In the genomic region with DNA sequence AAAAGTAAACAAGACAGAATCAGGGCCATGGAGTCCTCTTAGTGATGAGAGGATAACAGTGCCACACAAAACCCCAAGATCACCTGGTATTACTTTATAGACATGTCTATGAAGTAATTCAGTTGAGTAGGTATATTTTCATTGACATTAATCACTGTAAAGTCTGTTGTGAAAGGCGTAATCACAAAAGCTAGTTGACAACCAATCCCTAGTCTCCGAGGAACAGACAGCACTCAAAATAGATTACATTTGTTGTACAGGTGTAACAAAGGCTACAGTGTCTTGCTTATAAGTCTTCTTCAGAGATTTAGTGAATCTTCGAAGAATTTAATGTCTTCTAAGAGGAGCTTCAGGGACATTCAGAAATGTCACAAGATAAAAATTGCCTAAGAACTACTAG, we compare ENCODE assay signal across 24 cellular contexts.
"Had no signal": no experiment of that assay in that cellular context is flagged by ENCODE, and none has a peak within 500 bp of the region (broad histone marks: within the 10 kb centered on the region; RNA-seq: fewer than 3 reads in every experiment).

No MANE protein-coding gene starts in this region.

- H3K4me3 ChIP-seq: colonic mucosa, coronary artery, dorsolateral prefrontal cortex, esophagus muscularis mucosa, esophagus squamous epithelium, gastrocnemius medialis, gastroesophageal sphincter, heart left ventricle, heart right ventricle had no signal

- H3K36me3 ChIP-seq: colonic mucosa, esophagus muscularis mucosa, esophagus squamous epithelium, gastrocnemius medialis, gastroesophageal sphincter, heart left ventricle, heart right ventricle had no signal

- H3K27me3 ChIP-seq: colonic mucosa, dorsolateral prefrontal cortex, esophagus muscularis mucosa, esophagus squamous epithelium, foreskin keratinocyte, gastrocnemius medialis, gastroesophageal sphincter, heart left ventricle, heart right ventricle had no signal

- H3K9me3 ChIP-seq: colonic mucosa, esophagus muscularis mucosa, esophagus squamous epithelium, gastrocnemius medialis, gastroesophageal sphincter, heart left ventricle had no signal

- H3K4me3 Mint-ChIP-seq: dendritic cell treated with granulocyte-macrophage colony-stimulating factor and Interleukin-4, amounts not matched to agents 40 ng/mL and 50 ng/mL, for 4 days; effector memory CD8-positive, alpha-beta T cell; endodermal cell had no signal

- H3K27me3 Mint-ChIP-seq: dendritic cell treated with granulocyte-macrophage colony-stimulating factor and Interleukin-4, amounts not matched to agents 40 ng/mL and 50 ng/mL, for 4 days; effector memory CD8-positive, alpha-beta T cell had no signal

- H3K27ac ChIP-seq: colonic mucosa, coronary artery, dorsolateral prefrontal cortex, epithelial cell of prostate, esophagus muscularis mucosa, esophagus squamous epithelium, foreskin keratinocyte, gastrocnemius medialis, gastroesophageal sphincter, heart left ventricle, heart right ventricle had no signal

- H3K4me1 Mint-ChIP-seq: endodermal cell had no signal

- H3K27ac Mint-ChIP-seq: dendritic cell treated with granulocyte-macrophage colony-stimulating factor and Interleukin-4, amounts not matched to agents 40 ng/mL and 50 ng/mL, for 4 days; effector memory CD8-positive, alpha-beta T cell; endodermal cell had no signal

- DNase-seq: colonic mucosa; cortex of kidney; dermis blood vessel endothelial cell; dorsolateral prefrontal cortex; effector CD4-positive, alpha-beta T cell; effector CD8-positive, alpha-beta T cell; effector memory CD4-positive, alpha-beta T cell; effector memory CD8-positive, alpha-beta T cell; endodermal cell; erythroblast; esophagus squamous epithelium; foreskin keratinocyte; foreskin melanocyte; gastrocnemius medialis; glutamatergic neuron; head of caudate nucleus; heart left ventricle; heart right ventricle had no signal

- H3K9me3 Mint-ChIP-seq: effector memory CD8-positive, alpha-beta T cell had no signal

- ATAC-seq: effector memory CD8-positive, alpha-beta T cell; esophagus mucosa; foreskin keratinocyte; gastrocnemius medialis; gastroesophageal sphincter; heart left ventricle; heart right ventricle had no signal
